28 cellular contexts compared by ENCODE assay signal in genomic region chr2:217079165-217079564, GRCh38.
"Had no signal": no experiment of that assay in that cellular context is flagged by ENCODE, and none has a peak within 500 bp of the region (broad histone marks: within the 10 kb centered on the region; RNA-seq: fewer than 3 reads in every experiment).

No MANE protein-coding gene starts in this region.

- H3K9me3 ChIP-seq: Peyer's patch, SJCRH30, SK-N-SH had no signal

- H3K27me3 ChIP-seq: Peyer's patch, SJCRH30 had no signal

- H3K27ac Mint-ChIP-seq: activated CD4-positive, alpha-beta memory T cell treated with anti-CD3 and anti-CD28 coated beads, Interleukin-2, amount 10 ng/mL, durations not matched to agents 7 days and 5 days; activated CD4-positive, alpha-beta T cell treated with anti-CD3 and anti-CD28 coated beads for 36 hours; activated naive CD4-positive, alpha-beta T cell treated with anti-CD3 and anti-CD28 coated beads for 36 hours; activated naive CD8-positive, alpha-beta T cell; activated T-helper 17 cell treated with anti-CD3 and anti-CD28 coated beads, Interleukin-2, amount 50 U/mL, for 72 hours; brain; IgD-negative memory B cell had no signal

- H3K4me1 Mint-ChIP-seq: activated CD4-positive, alpha-beta memory T cell treated with anti-CD3 and anti-CD28 coated beads, Interleukin-2, amount 10 ng/mL, durations not matched to agents 7 days and 5 days; activated T-helper 17 cell treated with anti-CD3 and anti-CD28 coated beads, Interleukin-2, amount 50 U/mL, for 72 hours; IgD-negative memory B cell had no signal

- ATAC-seq: activated CD4-positive, alpha-beta T cell treated with anti-CD3 and anti-CD28 coated beads for 36 hours had no signal

- H3K4me3 ChIP-seq: Peyer's patch, SJCRH30 had no signal

- H3K36me3 Mint-ChIP-seq: activated naive CD8-positive, alpha-beta T cell; brain; IgD-negative memory B cell had no signal

- H3K36me3 ChIP-seq: Peyer's patch, SJCRH30, WERI-Rb-1 had no signal

- H3K27ac ChIP-seq: KMS-11, Peyer's patch, RWPE1, SJCRH30, WERI-Rb-1 had no signal

- DNase-seq: activated CD4-positive, alpha-beta memory T cell treated with anti-CD3 and anti-CD28 coated beads, Interleukin-2, amount 10 ng/mL, durations not matched to agents 7 days and 5 days; activated CD4-positive, alpha-beta T cell treated with anti-CD3 and anti-CD28 coated beads for 36 hours; activated CD4-positive, alpha-beta T cell treated with anti-CD3 and anti-CD28 coated beads, Interleukin-2, amount 50 U/mL, for 1 hour; activated gamma-delta T cell; activated naive CD4-positive, alpha-beta T cell treated with anti-CD3 and anti-CD28 coated beads for 36 hours; activated T-cell treated with anti-CD3 and anti-CD28 coated beads for 4 hours; activated T-cell treated with anti-CD3 and anti-CD28 coated beads, Interleukin-2, amount 50 U/mL, for 48 hours; amygdala; MM.1S; NCI-H1105 treated with DMSO at 0.1 percent for 48 hours; NCI-H1436 treated with DMSO at 0.1 percent for 48 hours; NCI-H187; NCI-H2107; NCI-H2171 treated with DMSO at 0.1 percent for 48 hours; NCI-H226; NCI-H510A; Peyer's patch; Right ventricle myocardium superior; SJCRH30; SK-N-SH; T-helper 1 cell; WERI-Rb-1 had no signal

- H3K4me1 ChIP-seq: Peyer's patch had no signal

- H3K4me3 Mint-ChIP-seq: activated CD4-positive, alpha-beta memory T cell treated with anti-CD3 and anti-CD28 coated beads, Interleukin-2, amount 10 ng/mL, durations not matched to agents 7 days and 5 days; activated CD4-positive, alpha-beta T cell treated with anti-CD3 and anti-CD28 coated beads for 36 hours; activated naive CD4-positive, alpha-beta T cell treated with anti-CD3 and anti-CD28 coated beads for 36 hours; activated naive CD8-positive, alpha-beta T cell; activated T-helper 17 cell treated with anti-CD3 and anti-CD28 coated beads, Interleukin-2, amount 50 U/mL, for 72 hours; brain; IgD-negative memory B cell had no signal

- H3K9me3 Mint-ChIP-seq: activated CD4-positive, alpha-beta memory T cell treated with anti-CD3 and anti-CD28 coated beads, Interleukin-2, amount 10 ng/mL, durations not matched to agents 7 days and 5 days; activated naive CD4-positive, alpha-beta T cell treated with anti-CD3 and anti-CD28 coated beads for 36 hours; activated T-helper 17 cell treated with anti-CD3 and anti-CD28 coated beads, Interleukin-2, amount 50 U/mL, for 72 hours; brain had no signal
